1 cellular context compared by ENCODE assay signal in genomic region chr16:89560413-89561194, GRCh38.
A peak's percentile ranks its signal among the peaks of the same experiment; 100 is the strongest.
TF ChIP-seq lines count a peak whose summit lies in the region.

RPL13 (plus strand) TSS chr16:89560682; CDS start chr16:89560960, 278 bp downstream.

TF ChIP-seq in HepG2, 621 proteins besides CTCF, POLR2A, EP300 and RAD21 (continued from another document and continues in another):
- TF ChIP-seq HNRNPK (IDR thresholded peaks at IDR 0.05; ENCODE audit: low read depth, low read length, poor library complexity, severe bottlenecking) (no peak), HIC2 (CRISPR knock-in tag; IDR thresholded peaks at IDR 0.05; ENCODE audit: low read depth) (peak; percentile 61; the same call in 1 of the 2 replicates), ZNF792 (CRISPR knock-in tag; IDR thresholded peaks at IDR 0.05) (peak; percentile 88), ZNF24 (IDR thresholded peaks at IDR 0.05) (no peak; the same call in 1 of the 2 replicates), CC2D1A (CRISPR knock-in tag; IDR thresholded peaks at IDR 0.05) (0 out of 2 replicates have a peak, but pooled peaks have one; percentile 93), ZNF318 (CRISPR knock-in tag; IDR thresholded peaks at IDR 0.05) (peak; percentile 76), HMG20A (CRISPR knock-in tag; IDR thresholded peaks at IDR 0.05; ENCODE audit: borderline replicate concordance) (no peak), MAZ (IDR thresholded peaks at IDR 0.05; ENCODE audit: borderline replicate concordance, low read depth, low read length) (0 out of 2 replicates have a peak, but pooled peaks have one; percentile 68), MAZ (CRISPR knock-in tag; IDR thresholded peaks at IDR 0.05; ENCODE audit: low read depth) (no peak; the same call in none of the 2 replicates), ZKSCAN1 (IDR thresholded peaks at IDR 0.05; ENCODE audit: low read length) (peak; percentile 53; the same call in 1 of the 2 replicates), AKNA (CRISPR knock-in tag; IDR thresholded peaks at IDR 0.05; ENCODE audit: borderline replicate concordance) (no peak; the same call in 1 of the 2 replicates), CSRNP2 (CRISPR knock-in tag; conservative IDR thresholded peaks at IDR 0.05; ENCODE audit: low read depth) (no peak), ZNF776 (CRISPR knock-in tag; IDR thresholded peaks at IDR 0.05) (peak; percentile 96), ZMAT3 (CRISPR knock-in tag; conservative IDR thresholded peaks at IDR 0.05) (peak; percentile 97), FOXA1 (IDR thresholded peaks at IDR 0.05) (no peak), FOXA1 (CRISPR knock-in tag; IDR thresholded peaks at IDR 0.05) (peak; percentile 9; the same call in 1 of the 2 replicates), ZNF83 (CRISPR knock-in tag; IDR thresholded peaks at IDR 0.05; ENCODE audit: borderline replicate concordance) (peak; percentile 90), SATB2 (CRISPR knock-in tag; IDR thresholded peaks at IDR 0.05) (peak; percentile 78; the same call in 1 of the 2 replicates), KLF9 (CRISPR knock-in tag; IDR thresholded peaks at IDR 0.05; ENCODE audit: low read depth) (peak; percentile 82; the same call in 1 of the 2 replicates), ZBTB20 (CRISPR knock-in tag; IDR thresholded peaks at IDR 0.05; ENCODE audit: borderline replicate concordance, low read depth) (peak; percentile 56; the same call in 1 of the 2 replicates), ZKSCAN5 (CRISPR knock-in tag; IDR thresholded peaks at IDR 0.05) (peak; percentile 87; the same call in 1 of the 2 replicates), ZNF574 (CRISPR knock-in tag; IDR thresholded peaks at IDR 0.05) (peak; percentile 91), ZNF850 (CRISPR knock-in tag; conservative IDR thresholded peaks at IDR 0.05) (peak; percentile 98), RFX3 (CRISPR knock-in tag; IDR thresholded peaks at IDR 0.05) (peak; percentile 11; the same call in 1 of the 2 replicates), NRL (CRISPR knock-in tag; IDR thresholded peaks at IDR 0.05; ENCODE audit: borderline replicate concordance) (peak; percentile 69), HNRNPH1 (optimal IDR thresholded peaks at IDR 0.05; ENCODE audit: low read depth, low read length) (no peak), ZNF614 (CRISPR knock-in tag; IDR thresholded peaks at IDR 0.05; ENCODE audit: borderline replicate concordance) (peak; percentile 88), KLF15 (CRISPR knock-in tag; IDR thresholded peaks at IDR 0.05; ENCODE audit: borderline replicate concordance) (no peak; the same call in none of the 2 replicates), ZNF446 (CRISPR knock-in tag; IDR thresholded peaks at IDR 0.05) (0 out of 2 replicates have a peak, but pooled peaks have one; percentile 17), ZBTB34 (CRISPR knock-in tag; IDR thresholded peaks at IDR 0.05) (0 out of 2 replicates have a peak, but pooled peaks have one; percentile 35), KAT7 (CRISPR knock-in tag; IDR thresholded peaks at IDR 0.05; ENCODE audit: borderline replicate concordance) (peak; percentile 25; the same call in 1 of the 2 replicates), ZNF138 (CRISPR knock-in tag; IDR thresholded peaks at IDR 0.05; ENCODE audit: low read depth) (no peak), PHF5A (CRISPR knock-in tag; IDR thresholded peaks at IDR 0.05; ENCODE audit: low read depth, unreplicated experiment) (no peak), ZNF260 (CRISPR knock-in tag; IDR thresholded peaks at IDR 0.05; ENCODE audit: borderline replicate concordance, low read depth) (0 out of 2 replicates have a peak, but pooled peaks have one; percentile 27), TFDP1 (CRISPR knock-in tag; IDR thresholded peaks at IDR 0.05; ENCODE audit: borderline replicate concordance) (peak; percentile 69; the same call in 1 of the 2 replicates), SSRP1 (CRISPR knock-in tag; IDR thresholded peaks at IDR 0.05) (no peak)
